ENCODE assay signal across 20 cellular contexts in the genomic region with DNA sequence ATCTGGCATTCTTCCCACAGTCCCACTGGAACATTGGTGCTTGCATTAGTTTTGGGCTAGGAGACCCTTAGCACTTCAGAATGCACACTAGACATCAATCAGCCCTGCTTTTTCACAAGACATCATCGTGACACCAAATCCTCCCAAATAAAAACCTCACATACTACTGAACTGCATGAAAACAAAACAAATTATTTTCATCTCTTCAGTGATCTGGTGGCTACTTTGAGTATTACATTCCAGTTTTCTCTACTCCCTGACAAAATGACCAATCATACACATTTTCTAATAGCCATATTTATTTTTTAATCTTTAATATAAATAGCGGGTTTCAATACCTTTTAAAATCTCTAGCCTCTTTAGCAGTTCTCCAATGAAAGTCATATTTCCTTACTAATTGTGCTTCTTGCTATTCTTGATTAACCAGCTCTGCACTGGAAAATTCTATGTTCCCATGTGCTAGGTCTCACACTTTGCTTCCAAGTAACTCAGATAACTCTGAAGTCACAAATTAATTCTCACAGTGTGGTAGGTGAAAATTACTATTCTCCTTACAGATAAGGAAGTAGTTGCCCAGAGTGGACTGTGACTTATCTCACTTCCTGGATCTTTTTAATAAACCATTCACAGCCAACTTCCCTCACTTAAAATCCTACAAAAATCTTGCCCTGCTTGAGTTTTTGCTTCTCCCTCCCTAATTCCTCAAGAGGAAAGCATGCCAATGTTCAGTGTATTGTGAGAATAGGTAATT.
"Had no signal": no experiment of that assay in that cellular context is flagged by ENCODE, and none has a peak within 500 bp of the region (broad histone marks: within the 10 kb centered on the region; RNA-seq: fewer than 3 reads in every experiment).

No MANE protein-coding gene starts in this region.

- DNase-seq: activated CD4-positive, alpha-beta T cell treated with anti-CD3 and anti-CD28 coated beads for 36 hours; activated CD8-positive, alpha-beta T cell treated with anti-CD3 and anti-CD28 coated beads for 36 hours; activated effector memory CD4-positive, alpha-beta T cell treated with anti-CD3 and anti-CD28 coated beads, Interleukin-2, amount 50 U/mL, for 16 hours; activated T-cell treated with anti-CD3 and anti-CD28 coated beads, Interleukin-2, amount 50 U/mL, for 4 hours; amniotic stem cell; caudate nucleus; cortex of kidney; effector memory CD4-positive, alpha-beta T cell; erythroblast; islet precursor cell; left lung; natural killer cell; posterior cingulate gyrus; retina; stimulated activated CD4-positive, alpha-beta T cell treated with anti-CD3 and anti-CD28 coated beads, Interleukin-4, amount 100 ng/mL, for 24 hours; stimulated activated naive CD4-positive, alpha-beta T cell had no signal

- H3K36me3 Mint-ChIP-seq: activated naive CD8-positive, alpha-beta T cell; natural killer cell had no signal

- H3K27ac Mint-ChIP-seq: activated CD4-positive, alpha-beta T cell treated with anti-CD3 and anti-CD28 coated beads for 36 hours; activated CD8-positive, alpha-beta T cell treated with anti-CD3 and anti-CD28 coated beads for 36 hours; activated naive CD8-positive, alpha-beta T cell; natural killer cell; T-helper 1 cell treated with Interleukin-12 subunit alpha and Interleukin-12 subunit beta and Interleukin-4 antibody, amounts not matched to agents 30 μg/mL and 1 μg/mL, for 36 hours had no signal

- H3K36me3 ChIP-seq: left lung, tibial nerve had no signal

- H3K9me3 ChIP-seq: left lung, tibial nerve had no signal

- H3K9me3 Mint-ChIP-seq: activated CD8-positive, alpha-beta T cell treated with anti-CD3 and anti-CD28 coated beads for 36 hours; activated T-cell treated with anti-CD3 and anti-CD28 coated beads, Interleukin-2, amount 50 U/mL, for 4 hours; natural killer cell; T-helper 1 cell treated with Interleukin-12 subunit alpha and Interleukin-12 subunit beta and Interleukin-4 antibody, amounts not matched to agents 30 μg/mL and 1 μg/mL, for 36 hours had no signal

- H3K79me2 ChIP-seq: hepatocyte had no signal

- H3K4me1 Mint-ChIP-seq: natural killer cell had no signal

- H3K4me3 ChIP-seq: hepatocyte, left lung, tibial nerve had no signal

- H3K4me3 Mint-ChIP-seq: activated CD4-positive, alpha-beta T cell treated with anti-CD3 and anti-CD28 coated beads for 36 hours; activated CD8-positive, alpha-beta T cell treated with anti-CD3 and anti-CD28 coated beads for 36 hours; activated naive CD8-positive, alpha-beta T cell; activated T-cell treated with anti-CD3 and anti-CD28 coated beads, Interleukin-2, amount 50 U/mL, for 4 hours; natural killer cell; T-helper 1 cell treated with Interleukin-12 subunit alpha and Interleukin-12 subunit beta and Interleukin-4 antibody, amounts not matched to agents 30 μg/mL and 1 μg/mL, for 36 hours had no signal

- ATAC-seq: activated CD4-positive, alpha-beta T cell treated with anti-CD3 and anti-CD28 coated beads for 36 hours; activated CD8-positive, alpha-beta T cell treated with anti-CD3 and anti-CD28 coated beads for 36 hours; activated T-cell treated with anti-CD3 and anti-CD28 coated beads, Interleukin-2, amount 50 U/mL, for 4 hours; left lung; natural killer cell had no signal

- H2AFZ ChIP-seq: hepatocyte had no signal

- H3K27ac ChIP-seq: hepatocyte, left lung, tibial nerve had no signal
